1 cellular context compared by ENCODE assay signal in genomic region chr16:4613636-4614570, GRCh38.
TF ChIP-seq lines count a peak whose summit lies in the region.

No MANE protein-coding gene starts in this region.

TF ChIP-seq in neural cell, 6 proteins besides CTCF, POLR2A, EP300 and RAD21 (continued from another document):
- no peak for TF ChIP-seq EZH2 (IDR thresholded peaks at IDR 0.05; ENCODE audit: borderline replicate concordance, insufficient read depth, low read length, poor library complexity, severe bottlenecking)
- peak; percentile 93 for TF ChIP-seq MXI1 (conservative IDR thresholded peaks at IDR 0.05; ENCODE audit: poor library complexity, severe bottlenecking)
